ENCODE assay signal across 1 cellular context in genomic region chrX:68648960-68649359, GRCh38.
A peak's percentile ranks its signal among the peaks of the same experiment; 100 is the strongest.
TF ChIP-seq lines count a peak whose summit lies in the region.

No MANE protein-coding gene starts in this region.

TF ChIP-seq in H1, 55 proteins besides CTCF, POLR2A, EP300 and RAD21:
- TF ChIP-seq USF2 (IDR thresholded peaks at IDR 0.05; ENCODE audit: low read length) = no peak
- TF ChIP-seq CTBP2 (IDR thresholded peaks at IDR 0.05; ENCODE audit: borderline replicate concordance, insufficient read depth, insufficient read length, low read length) = no peak
- TF ChIP-seq RFX5 (IDR thresholded peaks at IDR 0.05; ENCODE audit: borderline replicate concordance, low read depth, low read length) = no peak
- TF ChIP-seq SP1 (IDR thresholded peaks at IDR 0.05; ENCODE audit: low read depth, low read length) = peak; percentile 74; the same call in 1 of the 2 replicates
- no peak for TF ChIP-seq GTF2F1 (IDR thresholded peaks at IDR 0.05; ENCODE audit: borderline replicate concordance, low read depth, low read length)
- TF ChIP-seq TCF12 (IDR thresholded peaks at IDR 0.05; ENCODE audit: low read depth, low read length) = no peak
- TF ChIP-seq SIX5 (IDR thresholded peaks at IDR 0.05; ENCODE audit: low read depth, low read length) = no peak
- TF ChIP-seq HDAC2 (IDR thresholded peaks at IDR 0.05; ENCODE audit: borderline replicate concordance in 1 of 2, low read depth in 2 of 2, low read length in 2 of 2) = no peak
- TF ChIP-seq FOSL1 (IDR thresholded peaks at IDR 0.05; ENCODE audit: insufficient read depth, low read depth, low read length) = no peak
- no peak for TF ChIP-seq E2F6 (IDR thresholded peaks at IDR 0.05)
- TF ChIP-seq BCL11A (IDR thresholded peaks at IDR 0.05; ENCODE audit: low read depth in 2 of 2, low read length in 2 of 2) = no peak
- TF ChIP-seq ASH2L (IDR thresholded peaks at IDR 0.05; ENCODE audit: low read length) = peak; percentile 34
- TF ChIP-seq SAP30 (IDR thresholded peaks at IDR 0.05; ENCODE audit: insufficient read depth, insufficient replicate concordance, low read length) = no peak
- no peak for TF ChIP-seq CHD7 (IDR thresholded peaks at IDR 0.05; ENCODE audit: insufficient replicate concordance, low read length)
- TF ChIP-seq POU5F1 (IDR thresholded peaks at IDR 0.05; ENCODE audit: low read depth, low read length) = no peak
- TF ChIP-seq SIRT6 (IDR thresholded peaks at IDR 0.05; ENCODE audit: low read length) = no peak
- TF ChIP-seq ATF3 (IDR thresholded peaks at IDR 0.05; ENCODE audit: insufficient read depth, low read depth, low read length) = no peak
- no peak for TF ChIP-seq TBP (IDR thresholded peaks at IDR 0.05; ENCODE audit: low read depth, low read length)
- peak; percentile 91 for TF ChIP-seq TEAD4 (IDR thresholded peaks at IDR 0.05; ENCODE audit: low read depth, low read length)
- no peak for TF ChIP-seq MAX (IDR thresholded peaks at IDR 0.05)
